25 cellular contexts compared by ENCODE assay signal in genomic region chr3:194884649-194885315, GRCh38.
DNase-seq lines count a peak whose midpoint lies in the region; ATAC-seq and TF ChIP-seq lines count a peak whose summit lies in the region.
"Had no signal": no experiment of that assay in that cellular context is flagged by ENCODE, and none has a peak within 500 bp of the region (broad histone marks: within the 10 kb centered on the region; RNA-seq: fewer than 3 reads in every experiment).

No MANE protein-coding gene starts in this region.

- H4K20me1 ChIP-seq in osteoblast (ENCODE audit: insufficient read depth, low read length) = no peaks in the 10 kb centered on the region

- no peak for TF ChIP-seq CTCF in fibroblast of pulmonary artery (IDR thresholded peaks at IDR 0.05; ENCODE audit: low read length, missing control alignments)
- TF ChIP-seq CTCF in osteoblast (IDR thresholded peaks at IDR 0.05; ENCODE audit: extremely low read depth, low read depth, low read length) = no peak

- H2AFZ ChIP-seq in osteoblast (ENCODE audit: low read length) = no peak overlapping the region

- no peak for ATAC-seq in HG03025 (IDR thresholded peaks at IDR 0.05; ENCODE audit: low FRiP score, unreplicated experiment)
- ATAC-seq: GM12878; natural killer cell treated with Interleukin-12 subunit alpha and Interleukin-12 subunit beta and Interleukin-15 and Interleukin-18, amount 100 ng/mL, for 72 hours had no signal

- no peak overlapping the region for H3K4me2 ChIP-seq in osteoblast (ENCODE audit: insufficient read depth, low read length)

- H3K4me3 ChIP-seq in fibroblast of pulmonary artery (replicated peaks; ENCODE audit: low read depth, low read length) = no peak overlapping the region
- no peak overlapping the region for H3K4me3 ChIP-seq in osteoblast (ENCODE audit: insufficient read depth, low read length)
- H3K4me3 ChIP-seq: GM12878, Peyer's patch, SK-N-MC, skin epidermis had no signal

- H3K27me3 ChIP-seq in osteoblast (ENCODE audit: insufficient read depth, low read length) = no peaks in the 10 kb centered on the region
- H3K27me3 ChIP-seq: Peyer's patch had no signal

- H3K36me3 ChIP-seq in osteoblast (ENCODE audit: insufficient read depth, low read length) = no peaks in the 10 kb centered on the region
- H3K36me3 ChIP-seq: Peyer's patch had no signal

- H3K4me1 ChIP-seq in osteoblast (ENCODE audit: insufficient read depth, low read length) = peaks cover 2% of the 10 kb centered on the region

- H3K9me3 ChIP-seq in osteoblast (ENCODE audit: low read depth, low read length) = peaks cover 7% of the 10 kb centered on the region

- DNase-seq in EH (ENCODE audit: low read depth) (peak; percentile 32), RPMI7951 (ENCODE audit: low read depth) (peak; percentile 77), fibroblast of pulmonary artery (ENCODE audit: low read depth) (peak; percentile 72), mesenteric fat pad (ENCODE audit: low spot score) (peak; percentile 24), osteoblast (ENCODE audit: insufficient read length, low spot score, missing footprints) (no peak), NCI-H2227 treated with DMSO at 0.1 percent for 48 hours (lab: John Stamatoyannopoulos, UW) (no peak), NCI-H2171 treated with DMSO at 0.1 percent for 48 hours (lab: John Stamatoyannopoulos, UW) (no peak)
- DNase-seq: activated CD4-positive, alpha-beta T cell treated with anti-CD3 and anti-CD28 coated beads, Interleukin-2, amount 10 ng/mL, durations not matched to agents 7 days and 5 days; caudate nucleus; CD4-positive, alpha-beta memory T cell; DMS153; hippocampal formation; Karpas-422; kidney; NCI-H1105 treated with DMSO at 0.1 percent for 48 hours; NCI-H2081 treated with DMSO at 0.1 percent for 48 hours; Peyer's patch; stimulated activated CD4-positive, alpha-beta T cell treated with anti-CD3 and anti-CD28 coated beads, Interleukin-2, amount 100 ng/mL, for 24 hours; stimulated activated naive CD4-positive, alpha-beta T cell; T-helper 2 cell had no signal

- no peak overlapping the region for H3K27ac ChIP-seq in osteoblast (ENCODE audit: low read depth, low read length)
- H3K27ac ChIP-seq: Peyer's patch, SK-N-MC had no signal

- no peaks in the 10 kb centered on the region for H3K79me2 ChIP-seq in osteoblast (ENCODE audit: insufficient read depth, low read length)

Comparison
In these comparisons a context has a peak if more than half of its experiments do, and no peak if none do; other contexts are left out.
1. DNase-seq: peak in EH (single experiment), RPMI7951 (single experiment), fibroblast of pulmonary artery (single experiment) and mesenteric fat pad (single experiment); none in osteoblast (single experiment), NCI-H2227 treated with DMSO at 0.1 percent for 48 hours (single experiment) and NCI-H2171 treated with DMSO at 0.1 percent for 48 hours (single experiment).